8 cellular contexts compared by ENCODE assay signal in genomic region chr20:25750765-25751696, GRCh38. TPM values are rescaled to one million over a fixed set of nuclear protein-coding genes. Genes with fewer than 3 reads are reported as not detected.
DNase-seq lines count a peak whose midpoint lies in the region; ATAC-seq and TF ChIP-seq lines count a peak whose summit lies in the region.

No MANE protein-coding gene starts in this region.

- DNase-seq in AG09319 (ENCODE audit: extremely low read depth, low read depth) (peak; percentile 5), LoVo (ENCODE audit: low spot score) (peak; percentile 67), colonic mucosa (peak; percentile 72), lung (ENCODE audit: low spot score) (peak; percentile 68)
- DNase-seq in activated CD4-positive, alpha-beta T cell treated with anti-CD3 and anti-CD28 coated beads for 1 hour: peak; percentile 47
- DNase-seq in stimulated activated CD8-positive, alpha-beta memory T cell treated with anti-CD3 and anti-CD28 coated beads, Interleukin-12 subunit alpha, Interleukin-12 subunit beta, amount 100 ng/mL, for 1 hour (ENCODE audit: low read depth): peak; percentile 32

- peak overlapping the region in 1 of 2 donors; percentile 22 for H3K9ac ChIP-seq in colonic mucosa (ENCODE audit: low read depth in 2 of 2, low read length in 2 of 2)

- WGBS in lung, 2 donors: 22 to 40% methylated on average over 36 of the region's 36 CpGs

- H3K27ac ChIP-seq in colonic mucosa: no peak overlapping the region
- peak overlapping the region in 1 of 2 donors; percentile 71 for H3K27ac ChIP-seq in lung (ENCODE audit: low read depth in 1 of 2, low read length in 1 of 2)

- H3K4me3 ChIP-seq in colonic mucosa (peak overlapping the region; percentile 36), lung (peak overlapping the region; percentile 31)

- H3K4me1 ChIP-seq in colonic mucosa (no peaks in the 10 kb centered on the region), lung (ENCODE audit: control insufficient read depth in 2 of 2, insufficient read depth in 2 of 2, low read length in 2 of 2) (peaks cover 2 to 9% of the 10 kb centered on the region in 2 donors)

- H3K9me3 ChIP-seq in colonic mucosa (no peaks in the 10 kb centered on the region), lung (ENCODE audit: control insufficient read depth in 2 of 2, insufficient read depth in 1 of 2, low read length in 1 of 2) (peaks cover 0 to 5% of the 10 kb centered on the region in 2 donors)

- H3K36me3 ChIP-seq in colonic mucosa (no peaks in the 10 kb centered on the region), lung (ENCODE audit: control insufficient read depth in 2 of 2, insufficient read depth in 2 of 2, low read length in 2 of 2) (no peaks in the 10 kb centered on the region)

- intact Hi-C loops in colonic mucosa (cut with DNase I): no loop called here

- H3K27me3 ChIP-seq in colonic mucosa (no peaks in the 10 kb centered on the region), lung (ENCODE audit: control insufficient read depth, insufficient read depth) (no peaks in the 10 kb centered on the region)

- TF ChIP-seq CTCF in AG09319 (IDR thresholded peaks at IDR 0.05; ENCODE audit: low read depth, low read length): no peak
- TF ChIP-seq CTCF in colonic mucosa (IDR thresholded peaks at IDR 0.05): no peak
- TF ChIP-seq CTCF in lung (IDR thresholded peaks at IDR 0.05; ENCODE audit: control extremely low read depth, extremely low read depth): no peak

- peak; percentile 87 for ATAC-seq in GM19397 (IDR thresholded peaks at IDR 0.05; ENCODE audit: unreplicated experiment)
- peak; percentile 93 for ATAC-seq in lung (ENCODE audit: insufficient read depth, low FRiP score)
- ATAC-seq in GM18909 (IDR thresholded peaks at IDR 0.05; ENCODE audit: poor library complexity, unreplicated experiment): no peak

RNA-seq across cellular contexts. Expression of gene ZNF337, which starts 54.4 kb away (rescaled TPM):
- 1 to 10 TPM; 6.2 to 6.7 TPM for total RNA-seq in colonic mucosa
- 10 to 100 TPM; 11.0 to 32.6 TPM for total RNA-seq in lung
- polyA plus RNA-seq in lung: 1 to 10 TPM; 6.8 to 9.5 TPM

Comparison
In these comparisons a context has a peak if more than half of its experiments do, and no peak if none do; other contexts are left out.
1. DNase-seq: peak in every context shown above with its lines; median percentile 72 in colonic mucosa; 68 in lung; 67 in LoVo; 47 in activated CD4-positive, alpha-beta T cell treated with anti-CD3 and anti-CD28 coated beads for 1 hour; 32 in stimulated activated CD8-positive, alpha-beta memory T cell treated with anti-CD3 and anti-CD28 coated beads, Interleukin-12 subunit alpha, Interleukin-12 subunit beta, amount 100 ng/mL, for 1 hour; 5 in AG09319.